ENCODE assay signal across 16 cellular contexts in genomic region chr18:57542801-57543427, GRCh38. TPM values are rescaled to one million over a fixed set of nuclear protein-coding genes. Genes with fewer than 3 reads are reported as not detected.
DNase-seq lines count a peak whose midpoint lies in the region; ATAC-seq, FAIRE-seq and TF ChIP-seq lines count a peak whose summit lies in the region.
"Had no signal": no experiment of that assay in that cellular context is flagged by ENCODE, and none has a peak within 500 bp of the region (broad histone marks: within the 10 kb centered on the region; RNA-seq: fewer than 3 reads in every experiment).

No MANE protein-coding gene starts in this region.

- WGBS in pancreas, 2 donors = 73 to 81% methylated on average over 17 of the region's 17 CpGs

- no peaks in the 10 kb centered on the region for H3K27me3 Mint-ChIP-seq in mesothelial cell of epicardium (ENCODE audit: low read depth)
- H3K27me3 Mint-ChIP-seq in activated CD4-positive, alpha-beta T cell treated with anti-CD3 and anti-CD28 coated beads, Interleukin-2, amount 10 ng/mL, durations not matched to agents 24 days and 14 days = peaks cover 2% of the 10 kb centered on the region
- H3K27me3 Mint-ChIP-seq: CD4-positive, alpha-beta T cell had no signal

- no peak overlapping the region for H3K27ac ChIP-seq in pancreas

- no peaks in the 10 kb centered on the region for H3K9me3 Mint-ChIP-seq in mesothelial cell of epicardium
- H3K9me3 Mint-ChIP-seq in activated CD4-positive, alpha-beta T cell treated with anti-CD3 and anti-CD28 coated beads, Interleukin-2, amount 10 ng/mL, durations not matched to agents 24 days and 14 days = no peaks in the 10 kb centered on the region
- H3K9me3 Mint-ChIP-seq: CD4-positive, alpha-beta T cell had no signal

- DNase-seq in D721Med (ENCODE audit: insufficient read length, low spot score) (no peak), NCI-H1694 (lab: John Stamatoyannopoulos, UW) (peak; percentile 15), astrocyte of the hippocampus (ENCODE audit: low read depth, low spot score) (peak; percentile 6), mesothelial cell of epicardium (ENCODE audit: low spot score in 2 of 2, unreplicated experiment in 2 of 2) (no peak), pancreas (no peak), medulla oblongata (ENCODE audit: extremely low spot score) (no peak)
- no peak for DNase-seq in activated CD4-positive, alpha-beta T cell treated with anti-CD3 and anti-CD28 coated beads, Interleukin-2, amount 10 ng/mL, durations not matched to agents 24 days and 14 days
- DNase-seq: activated T-cell treated with anti-CD3 and anti-CD28 coated beads for 4 hours; amygdala; CD4-positive, alpha-beta T cell; effector memory CD4-positive, alpha-beta T cell; NCI-H2081 treated with DMSO at 0.1 percent for 48 hours; posterior cingulate gyrus; RPMI8226 had no signal

- no peak for ATAC-seq in pancreas
- no peak for ATAC-seq in GM21526 (IDR thresholded peaks at IDR 0.05; ENCODE audit: low FRiP score, unreplicated experiment)

- H3K36me3 Mint-ChIP-seq in mesothelial cell of epicardium = peaks cover 3% of the 10 kb centered on the region
- H3K36me3 Mint-ChIP-seq in activated CD4-positive, alpha-beta T cell treated with anti-CD3 and anti-CD28 coated beads, Interleukin-2, amount 10 ng/mL, durations not matched to agents 24 days and 14 days (ENCODE audit: low read depth) = no peaks in the 10 kb centered on the region

- TF ChIP-seq CTCF in D721Med (IDR thresholded peaks at IDR 0.05; ENCODE audit: insufficient read depth, missing control alignments) = no peak
- no peak for TF ChIP-seq CTCF in mesothelial cell of epicardium (IDR thresholded peaks at IDR 0.05; ENCODE audit: unreplicated experiment)
- no peak for TF ChIP-seq CTCF in pancreas (IDR thresholded peaks at IDR 0.05)

- no peaks in the 10 kb centered on the region for H3K27me3 ChIP-seq in pancreas

- no peaks in the 10 kb centered on the region for H3K9me3 ChIP-seq in pancreas

- no peak overlapping the region for H3K4me3 ChIP-seq in pancreas
- H3K4me3 ChIP-seq: lung had no signal

- H3K4me1 Mint-ChIP-seq in mesothelial cell of epicardium = peaks cover 7% of the 10 kb centered on the region
- peaks cover 3% of the 10 kb centered on the region for H3K4me1 Mint-ChIP-seq in activated CD4-positive, alpha-beta T cell treated with anti-CD3 and anti-CD28 coated beads, Interleukin-2, amount 10 ng/mL, durations not matched to agents 24 days and 14 days

- H3K4me1 ChIP-seq in pancreas = no peaks in the 10 kb centered on the region

- intact Hi-C loops in pancreas (cut with DNase I) = no loop called here
- intact Hi-C loops in activated CD4-positive, alpha-beta T cell treated with anti-CD3 and anti-CD28 coated beads, Interleukin-2, amount 10 ng/mL, durations not matched to agents 24 days and 14 days (cut with micrococcal nuclease) = no loop called here

- FAIRE-seq in D721Med (lab: Jason Lieb, UNC) = peak; percentile 77
- no peak for FAIRE-seq in pancreas (lab: Jason Lieb, UNC)

- H3K4me3 Mint-ChIP-seq in mesothelial cell of epicardium = no peak overlapping the region
- no peak overlapping the region for H3K4me3 Mint-ChIP-seq in activated CD4-positive, alpha-beta T cell treated with anti-CD3 and anti-CD28 coated beads, Interleukin-2, amount 10 ng/mL, durations not matched to agents 24 days and 14 days
- H3K4me3 Mint-ChIP-seq: CD4-positive, alpha-beta T cell had no signal

- H3K27ac Mint-ChIP-seq in mesothelial cell of epicardium = peak overlapping the region; percentile 45
- no peak overlapping the region for H3K27ac Mint-ChIP-seq in activated CD4-positive, alpha-beta T cell treated with anti-CD3 and anti-CD28 coated beads, Interleukin-2, amount 10 ng/mL, durations not matched to agents 24 days and 14 days
- H3K27ac Mint-ChIP-seq: CD4-positive, alpha-beta T cell had no signal

- no peaks in the 10 kb centered on the region for H3K36me3 ChIP-seq in pancreas

RNA-seq across cellular contexts. Expression of gene FECH, which starts 43.6 kb away (rescaled TPM):
- total RNA-seq in mesothelial cell of epicardium (28.3 to 31.1 TPM (median 29.4 TPM) in 3 replicates), pancreas (10 to 100 TPM in 3 of 6 donors, 1 to 10 TPM in 3; 7.5 to 14.6 (median 9.6) TPM)
- 1 to 10 TPM; 3.4 to 7.5 TPM for polyA plus RNA-seq in pancreas
- total RNA-seq in activated CD4-positive, alpha-beta T cell treated with anti-CD3 and anti-CD28 coated beads, Interleukin-2, amount 10 ng/mL, durations not matched to agents 24 days and 14 days = 22.4 and 25.1 TPM in 2 replicates

Comparison
In these comparisons a context has a peak if more than half of its experiments do, and no peak if none do; other contexts are left out.
1. DNase-seq: peak in NCI-H1694 (single experiment) and astrocyte of the hippocampus (single experiment); none in D721Med (single experiment), mesothelial cell of epicardium (0 of 2), pancreas (0 of 6), medulla oblongata (single experiment) and activated CD4-positive, alpha-beta T cell treated with anti-CD3 and anti-CD28 coated beads, Interleukin-2, amount 10 ng/mL, durations not matched to agents 24 days and 14 days (single experiment).